ENCODE assay signal across 41 cellular contexts in the genomic region with DNA sequence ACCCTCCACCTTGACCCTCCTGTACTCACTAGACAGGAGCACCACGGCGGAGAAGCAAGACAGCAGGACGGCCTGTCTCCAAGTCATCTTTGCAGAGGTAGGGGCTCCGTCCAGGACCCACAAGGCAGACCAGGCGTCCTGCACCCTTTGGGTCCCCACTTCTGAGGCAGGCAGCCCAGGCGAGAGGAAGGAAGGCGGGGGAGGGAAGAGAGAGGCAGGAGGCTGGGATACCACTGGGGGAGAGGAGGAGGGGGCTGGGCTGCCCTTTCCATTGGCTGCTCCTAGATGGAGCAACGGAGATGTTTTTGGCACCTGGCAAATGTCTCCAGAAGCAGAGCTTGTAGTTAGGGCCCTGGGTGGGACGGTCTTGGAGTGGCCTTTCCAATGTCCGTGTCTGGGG. TPM values are rescaled to one million over a fixed set of nuclear protein-coding genes. Genes with fewer than 3 reads are reported as not detected.
"Had no signal": no experiment of that assay in that cellular context is flagged by ENCODE, and none has a peak within 500 bp of the region (broad histone marks: within the 10 kb centered on the region; RNA-seq: fewer than 3 reads in every experiment).

Gene UCMA, minus strand, starts transcription at position 203 of the 400 bp plus-strand sequence. Its CDS starts 116 bp downstream, at position 87.

- DNase-seq: activated CD4-positive, alpha-beta memory T cell treated with anti-CD3 and anti-CD28 coated beads for 36 hours; activated CD4-positive, alpha-beta T cell treated with anti-CD3 and anti-CD28 coated beads, Interleukin-2, amount 10 ng/mL, durations not matched to agents 24 days and 14 days; activated CD4-positive, CD25-positive, alpha-beta regulatory T cell treated with anti-CD3 and anti-CD28 coated beads, Interleukin-2, amount 50 U/mL, for 72 hours; activated naive CD4-positive, alpha-beta T cell treated with Interleukin-2 at 50 U/mL for 16 hours; activated naive CD8-positive, alpha-beta T cell treated with anti-CD3 and anti-CD28 coated beads for 36 hours; activated T-cell treated with anti-CD3 and anti-CD28 coated beads, Interleukin-2, amount 50 U/mL, for 48 hours; aorta; body of pancreas; cerebellar nuclear complex; colonic mucosa; dorsolateral prefrontal cortex; effector memory CD4-positive, alpha-beta T cell; immature natural killer cell; kidney; left colon; mammary epithelial cell; naive thymus-derived CD4-positive, alpha-beta T cell; occipital lobe; psoas muscle; sigmoid colon; stimulated activated CD4-positive, alpha-beta T cell treated with anti-CD3 and anti-CD28 coated beads, Interleukin-1b, Interleukin-23, amount 100 ng/mL, for 48 hours; stimulated activated CD4-positive, alpha-beta T cell treated with anti-CD3 and anti-CD28 coated beads, Interleukin-4, amount 100 ng/mL, for 4 hours; stimulated activated naive B cell treated with anti-CD40 and anti-IgM and Interleukin-4, amounts not matched to agents 10 μg/mL and 1 μg/mL and 100 μg/mL, for 72 hours; stomach; T-helper 9 cell; thyroid gland had no signal

- H3K36me3 Mint-ChIP-seq: activated CD4-positive, alpha-beta memory T cell treated with anti-CD3 and anti-CD28 coated beads for 36 hours; activated naive CD8-positive, alpha-beta T cell treated with anti-CD3 and anti-CD28 coated beads for 36 hours; immature natural killer cell; mesothelial cell of epicardium; naive thymus-derived CD4-positive, alpha-beta T cell; stimulated activated naive B cell treated with anti-CD40 and anti-IgM and Interleukin-4, amounts not matched to agents 10 μg/mL and 1 μg/mL and 100 μg/mL, for 72 hours had no signal

- H3K4me1 Mint-ChIP-seq: activated CD4-positive, alpha-beta T cell treated with anti-CD3 and anti-CD28 coated beads, Interleukin-2, amount 10 ng/mL, durations not matched to agents 24 days and 14 days; activated naive CD8-positive, alpha-beta T cell treated with anti-CD3 and anti-CD28 coated beads for 36 hours; immature natural killer cell; naive thymus-derived CD4-positive, alpha-beta T cell; stimulated activated naive B cell treated with anti-CD40 and anti-IgM and Interleukin-4, amounts not matched to agents 10 μg/mL and 1 μg/mL and 100 μg/mL, for 72 hours had no signal

- ATAC-seq: body of pancreas; gastroesophageal sphincter; left colon; naive thymus-derived CD4-positive, alpha-beta T cell; psoas muscle; stimulated activated naive B cell treated with anti-CD40 and anti-IgM and Interleukin-4, amounts not matched to agents 10 μg/mL and 1 μg/mL and 100 μg/mL, for 72 hours had no signal

- H3K27me3 Mint-ChIP-seq: activated CD4-positive, alpha-beta memory T cell treated with anti-CD3 and anti-CD28 coated beads for 36 hours; activated CD4-positive, alpha-beta T cell treated with anti-CD3 and anti-CD28 coated beads, Interleukin-2, amount 10 ng/mL, durations not matched to agents 24 days and 14 days; activated naive CD8-positive, alpha-beta T cell treated with anti-CD3 and anti-CD28 coated beads for 36 hours had no signal

- H3K9me3 Mint-ChIP-seq: activated CD4-positive, alpha-beta memory T cell treated with anti-CD3 and anti-CD28 coated beads for 36 hours; activated CD4-positive, alpha-beta T cell treated with anti-CD3 and anti-CD28 coated beads, Interleukin-2, amount 10 ng/mL, durations not matched to agents 24 days and 14 days; activated naive CD8-positive, alpha-beta T cell treated with anti-CD3 and anti-CD28 coated beads for 36 hours; activated T-helper 2 cell treated with anti-CD3 and anti-CD28 coated beads, Interferon-gamma antibody, Interleukin-2, Interleukin-4, amounts not matched to agents 10 μg/mL and 5 μg/mL and 100 μg/mL, durations not matched to agents 14 hours and 24 hours and 36 hours; mesothelial cell of epicardium; naive thymus-derived CD4-positive, alpha-beta T cell; stimulated activated naive B cell treated with anti-CD40 and anti-IgM and Interleukin-4, amounts not matched to agents 10 μg/mL and 1 μg/mL and 100 μg/mL, for 72 hours; T-helper 1 cell treated with Interleukin-12 subunit alpha and Interleukin-12 subunit beta and Interleukin-4 antibody, amounts not matched to agents 30 μg/mL and 1 μg/mL, for 36 hours had no signal

- H3K4me3 Mint-ChIP-seq: activated CD4-positive, alpha-beta memory T cell treated with anti-CD3 and anti-CD28 coated beads for 36 hours; activated CD4-positive, alpha-beta T cell treated with anti-CD3 and anti-CD28 coated beads, Interleukin-2, amount 10 ng/mL, durations not matched to agents 24 days and 14 days; activated naive CD8-positive, alpha-beta T cell treated with anti-CD3 and anti-CD28 coated beads for 36 hours; immature natural killer cell; mesothelial cell of epicardium; naive thymus-derived CD4-positive, alpha-beta T cell; stimulated activated naive B cell treated with anti-CD40 and anti-IgM and Interleukin-4, amounts not matched to agents 10 μg/mL and 1 μg/mL and 100 μg/mL, for 72 hours; T-helper 1 cell treated with Interleukin-12 subunit alpha and Interleukin-12 subunit beta and Interleukin-4 antibody, amounts not matched to agents 30 μg/mL and 1 μg/mL, for 36 hours had no signal

- H3K27ac Mint-ChIP-seq: activated CD4-positive, alpha-beta memory T cell treated with anti-CD3 and anti-CD28 coated beads for 36 hours; activated CD4-positive, alpha-beta T cell treated with anti-CD3 and anti-CD28 coated beads, Interleukin-2, amount 10 ng/mL, durations not matched to agents 24 days and 14 days; activated naive CD8-positive, alpha-beta T cell treated with anti-CD3 and anti-CD28 coated beads for 36 hours; activated T-helper 2 cell treated with anti-CD3 and anti-CD28 coated beads, Interferon-gamma antibody, Interleukin-2, Interleukin-4, amounts not matched to agents 10 μg/mL and 5 μg/mL and 100 μg/mL, durations not matched to agents 14 hours and 24 hours and 36 hours; immature natural killer cell; mesothelial cell of epicardium; stimulated activated naive B cell treated with anti-CD40 and anti-IgM and Interleukin-4, amounts not matched to agents 10 μg/mL and 1 μg/mL and 100 μg/mL, for 72 hours; T-helper 1 cell treated with Interleukin-12 subunit alpha and Interleukin-12 subunit beta and Interleukin-4 antibody, amounts not matched to agents 30 μg/mL and 1 μg/mL, for 36 hours had no signal

RNA-seq across cellular contexts. Expression of gene UCMA, which starts in this region (rescaled TPM):
- total RNA-seq: activated CD4-positive, alpha-beta memory T cell treated with anti-CD3 and anti-CD28 coated beads for 36 hours; activated CD4-positive, alpha-beta T cell treated with anti-CD3 and anti-CD28 coated beads, Interleukin-2, amount 10 ng/mL, durations not matched to agents 24 days and 14 days; activated CD8-positive, alpha-beta memory T cell treated with anti-CD3 and anti-CD28 coated beads for 36 hours; activated naive CD8-positive, alpha-beta T cell treated with anti-CD3 and anti-CD28 coated beads for 36 hours; activated T-helper 2 cell treated with anti-CD3 and anti-CD28 coated beads, Interferon-gamma antibody, Interleukin-2, Interleukin-4, amounts not matched to agents 10 μg/mL and 5 μg/mL and 100 μg/mL, durations not matched to agents 14 hours and 24 hours and 36 hours; adrenal gland; aorta; body of pancreas; colonic mucosa; endothelial cell of umbilical vein; fibroblast of lung; fibroblast of villous mesenchyme; gastroesophageal sphincter; hepatocyte; kidney; left colon; liver; mammary epithelial cell; mesothelial cell of epicardium; naive thymus-derived CD4-positive, alpha-beta T cell; occipital lobe; psoas muscle; sigmoid colon; smooth muscle cell; stomach; thyroid gland; ureter had no signal
- polyA plus RNA-seq: adrenal gland; aorta; endothelial cell of umbilical vein; esophagus; fibroblast of lung; hepatocyte; immature natural killer cell; liver; mammary epithelial cell; naive thymus-derived CD4-positive, alpha-beta T cell; neural cell; sigmoid colon; smooth muscle cell; stomach had no signal
